Comparison of ENCODE assay signal across 2 cellular contexts in genomic region chr6:43909474-43910148, GRCh38.
TF ChIP-seq lines count a peak whose summit lies in the region.

No MANE protein-coding gene starts in this region.

TF ChIP-seq in K562, 482 proteins besides CTCF, POLR2A, EP300 and RAD21 (continues in another document):
- TF ChIP-seq RBM22 (IDR thresholded peaks at IDR 0.05; ENCODE audit: low read depth, low read length, poor library complexity, severe bottlenecking) (no peak), ARNT (IDR thresholded peaks at IDR 0.05) (no peak), FOXK1 (CRISPR knock-in tag; IDR thresholded peaks at IDR 0.05; ENCODE audit: borderline replicate concordance) (no peak), ZNF707 (CRISPR knock-in tag; conservative IDR thresholded peaks at IDR 0.05) (0 out of 2 replicates have a peak, but pooled peaks have one; percentile 45), ZNF780A (CRISPR knock-in tag; IDR thresholded peaks at IDR 0.05) (no peak), THRB (CRISPR knock-in tag; conservative IDR thresholded peaks at IDR 0.05) (0 out of 2 replicates have a peak, but pooled peaks have one; percentile 55), NFIX (CRISPR knock-in tag; IDR thresholded peaks at IDR 0.05; ENCODE audit: low read depth) (peak; percentile 20; the same call in 1 of the 2 replicates), EWSR1 (IDR thresholded peaks at IDR 0.05; ENCODE audit: borderline replicate concordance, low read depth, partially characterized antibody) (no peak), SMAD3 (CRISPR knock-in tag; conservative IDR thresholded peaks at IDR 0.05) (peak; percentile 46), FOS (IDR thresholded peaks at IDR 0.05; ENCODE audit: extremely low read depth, insufficient read length) (no peak), ARID2 (IDR thresholded peaks at IDR 0.05) (no peak), ATF1 (CRISPR knock-in tag; IDR thresholded peaks at IDR 0.05) (no peak), ATF1 (tag; IDR thresholded peaks at IDR 0.05) (no peak), ZNF699 (CRISPR knock-in tag; IDR thresholded peaks at IDR 0.05; ENCODE audit: insufficient replicate concordance) (no peak), ZNF174 (CRISPR knock-in tag; IDR thresholded peaks at IDR 0.05) (no peak), SNRNP70 (optimal IDR thresholded peaks at IDR 0.05; ENCODE audit: low read depth, low read length) (no peak), ZNF785 (CRISPR knock-in tag; IDR thresholded peaks at IDR 0.05) (no peak), NR2C1 (IDR thresholded peaks at IDR 0.05) (no peak), NR2C1 (tag; IDR thresholded peaks at IDR 0.05) (peak; percentile 60; the same call in 1 of the 2 replicates), ZNF740 (CRISPR knock-in tag; IDR thresholded peaks at IDR 0.05) (no peak), ZNF740 (tag; IDR thresholded peaks at IDR 0.05) (peak in 1 of 2 experiments; percentile 26; a peak in 1 of 4 replicates), HSF4 (CRISPR knock-in tag; IDR thresholded peaks at IDR 0.05; ENCODE audit: borderline replicate concordance) (peak; percentile 81; the same call in 1 of the 2 replicates), HOXB6 (CRISPR knock-in tag; IDR thresholded peaks at IDR 0.05; ENCODE audit: borderline replicate concordance) (no peak), POU5F1 (IDR thresholded peaks at IDR 0.05; ENCODE audit: borderline replicate concordance, low read depth, low read length, partially characterized antibody) (no peak), ZNF274 (IDR thresholded peaks at IDR 0.05; ENCODE audit: borderline replicate concordance, low read depth, low read length) (no peak), MBD1 (CRISPR knock-in tag; IDR thresholded peaks at IDR 0.05) (no peak)
- TF ChIP-seq, protein P1, sequence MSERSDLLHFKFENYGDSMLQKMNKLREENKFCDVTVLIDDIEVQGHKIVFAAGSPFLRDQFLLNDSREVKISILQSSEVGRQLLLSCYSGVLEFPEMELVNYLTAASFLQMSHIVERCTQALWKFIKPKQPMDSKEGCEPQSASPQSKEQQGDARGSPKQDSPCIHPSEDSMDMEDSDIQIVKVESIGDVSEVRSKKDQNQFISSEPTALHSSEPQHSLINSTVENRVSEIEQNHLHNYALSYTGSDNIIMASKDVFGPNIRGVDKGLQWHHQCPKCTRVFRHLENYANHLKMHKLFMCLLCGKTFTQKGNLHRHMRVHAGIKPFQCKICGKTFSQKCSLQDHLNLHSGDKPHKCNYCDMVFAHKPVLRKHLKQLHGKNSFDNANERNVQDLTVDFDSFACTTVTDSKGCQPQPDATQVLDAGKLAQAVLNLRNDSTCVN (CRISPR knock-in tag; IDR thresholded peaks at IDR 0.05), result peak; percentile 37; the same call in 1 of the 2 replicates
- TF ChIP-seq, protein P2, sequence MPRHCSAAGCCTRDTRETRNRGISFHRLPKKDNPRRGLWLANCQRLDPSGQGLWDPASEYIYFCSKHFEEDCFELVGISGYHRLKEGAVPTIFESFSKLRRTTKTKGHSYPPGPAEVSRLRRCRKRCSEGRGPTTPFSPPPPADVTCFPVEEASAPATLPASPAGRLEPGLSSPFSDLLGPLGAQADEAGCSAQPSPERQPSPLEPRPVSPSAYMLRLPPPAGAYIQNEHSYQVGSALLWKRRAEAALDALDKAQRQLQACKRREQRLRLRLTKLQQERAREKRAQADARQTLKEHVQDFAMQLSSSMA (CRISPR knock-in tag; IDR thresholded peaks at IDR 0.05), result peak; percentile 77; the same call in 1 of the 2 replicates
- TF ChIP-seq, protein P3, sequence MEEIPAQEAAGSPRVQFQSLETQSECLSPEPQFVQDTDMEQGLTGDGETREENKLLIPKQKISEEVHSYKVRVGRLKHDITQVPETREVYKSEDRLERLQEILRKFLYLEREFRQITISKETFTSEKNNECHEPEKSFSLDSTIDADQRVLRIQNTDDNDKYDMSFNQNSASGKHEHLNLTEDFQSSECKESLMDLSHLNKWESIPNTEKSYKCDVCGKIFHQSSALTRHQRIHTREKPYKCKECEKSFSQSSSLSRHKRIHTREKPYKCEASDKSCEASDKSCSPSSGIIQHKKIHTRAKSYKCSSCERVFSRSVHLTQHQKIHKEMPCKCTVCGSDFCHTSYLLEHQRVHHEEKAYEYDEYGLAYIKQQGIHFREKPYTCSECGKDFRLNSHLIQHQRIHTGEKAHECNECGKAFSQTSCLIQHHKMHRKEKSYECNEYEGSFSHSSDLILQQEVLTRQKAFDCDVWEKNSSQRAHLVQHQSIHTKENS (CRISPR knock-in tag; IDR thresholded peaks at IDR 0.05), result 0 out of 2 replicates have a peak, but pooled peaks have one; percentile 7

TF ChIP-seq in GM12891, 5 proteins besides CTCF, POLR2A, EP300 and RAD21:
- TF ChIP-seq TAF1 (IDR thresholded peaks at IDR 0.05; ENCODE audit: low read depth, low read length) (no peak), SPI1 (IDR thresholded peaks at IDR 0.05; ENCODE audit: low read depth, low read length) (no peak), POLR2AphosphoS5 (IDR thresholded peaks at IDR 0.05; ENCODE audit: low read depth, low read length) (no peak), PAX5 (IDR thresholded peaks at IDR 0.05; ENCODE audit: insufficient read depth, low read length, severe bottlenecking) (no peak), POU2F2 (IDR thresholded peaks at IDR 0.05; ENCODE audit: low read depth, low read length) (no peak)
